Comparison of ENCODE assay signal across 17 cellular contexts in the genomic region with DNA sequence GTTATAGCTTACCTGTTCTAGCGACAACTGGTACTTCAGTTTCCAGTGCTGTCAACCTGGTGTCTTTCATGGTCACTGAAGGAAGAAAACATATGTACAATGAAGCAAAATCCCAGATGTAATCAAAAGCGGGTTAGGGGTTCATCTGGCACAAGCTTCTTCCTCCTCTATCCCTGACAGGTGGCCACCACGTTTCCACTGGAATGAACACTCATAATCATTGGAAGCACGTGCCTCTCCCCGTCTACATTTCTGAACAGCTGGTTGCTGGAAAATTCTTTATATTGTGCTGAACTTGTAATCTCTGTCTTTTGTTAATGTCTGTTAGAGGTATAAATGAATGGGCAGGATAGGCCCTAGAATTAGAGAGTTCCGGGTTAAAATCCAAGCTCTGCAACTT. TPM values are rescaled to one million over a fixed set of nuclear protein-coding genes. Genes with fewer than 3 reads are reported as not detected.
DNase-seq lines count a peak whose midpoint lies in the region; ATAC-seq and TF ChIP-seq lines count a peak whose summit lies in the region.
"Had no signal": no experiment of that assay in that cellular context is flagged by ENCODE, and none has a peak within 500 bp of the region (broad histone marks: within the 10 kb centered on the region; RNA-seq: fewer than 3 reads in every experiment).

No MANE protein-coding gene starts in this region.

- H3K9me3 ChIP-seq in endocrine pancreas (ENCODE audit: control insufficient read depth, low read length) = no peaks in the 10 kb centered on the region
- H3K9me3 ChIP-seq: BE2C had no signal

- intact Hi-C loops in Calu3 (cut with micrococcal nuclease; ENCODE audit: unreplicated experiment) = no loop called here

- peak overlapping the region; percentile 34 for H3K9ac ChIP-seq in endocrine pancreas (ENCODE audit: control insufficient read depth, insufficient read depth, low read length)

- CTCF ChIA-PET in Calu3 (lab: Charles Lee) = no interaction called here

- no peak overlapping the region for H3K4me3 ChIP-seq in endocrine pancreas (ENCODE audit: control insufficient read depth, insufficient read depth, low read length)

- no peak overlapping the region for H3K4me3 Mint-ChIP-seq in Calu3 (ENCODE audit: low read depth, unreplicated experiment)
- H3K4me3 Mint-ChIP-seq: CD8-positive, alpha-beta memory T cell; H9 had no signal

- TF ChIP-seq CTCF in Calu3 (IDR thresholded peaks at IDR 0.05; ENCODE audit: unreplicated experiment) = no peak

- no peaks in the 10 kb centered on the region for H3K36me3 Mint-ChIP-seq in Calu3 (ENCODE audit: insufficient read depth, unreplicated experiment)

- H3K27me3 Mint-ChIP-seq in Calu3 (ENCODE audit: unreplicated experiment) = no peaks in the 10 kb centered on the region
- H3K27me3 Mint-ChIP-seq: CD4-positive, CD25-positive, alpha-beta regulatory T cell; CD8-positive, alpha-beta memory T cell had no signal

- no peaks in the 10 kb centered on the region for H3K9me3 Mint-ChIP-seq in Calu3 (ENCODE audit: low read depth, unreplicated experiment)
- H3K9me3 Mint-ChIP-seq: CD8-positive, alpha-beta memory T cell; H9 had no signal

- DNase-seq in NCI-H2171 (lab: John Stamatoyannopoulos, UW) (peak; percentile 85), NCI-H82 (lab: John Stamatoyannopoulos, UW) (peak; percentile 58), NCI-H69 (lab: John Stamatoyannopoulos, UW) (no peak), Calu3 (no peak)
- DNase-seq: ACHN; BE2C; C1 segment of cervical spinal cord; CD4-positive, CD25-positive, alpha-beta regulatory T cell; CD8-positive, alpha-beta memory T cell; COR-L47; GDM1; H9 had no signal

- no peak overlapping the region for H3K27ac Mint-ChIP-seq in Calu3 (ENCODE audit: unreplicated experiment)
- H3K27ac Mint-ChIP-seq: CD4-positive, CD25-positive, alpha-beta regulatory T cell had no signal

- no peaks in the 10 kb centered on the region for H3K36me3 ChIP-seq in endocrine pancreas (ENCODE audit: control insufficient read depth, insufficient read depth, low read length)
- H3K36me3 ChIP-seq: BE2C had no signal

- no peaks in the 10 kb centered on the region for H3K27me3 ChIP-seq in endocrine pancreas (ENCODE audit: control insufficient read depth, insufficient read depth, low read length)
- H3K27me3 ChIP-seq: BE2C had no signal

- peaks cover 6% of the 10 kb centered on the region for H3K4me1 ChIP-seq in endocrine pancreas (ENCODE audit: control insufficient read depth, insufficient read depth, low read length)
- H3K4me1 ChIP-seq: BE2C had no signal

- no peaks in the 10 kb centered on the region for H3K4me1 Mint-ChIP-seq in Calu3 (ENCODE audit: low read depth, unreplicated experiment)

- no TSS peak for BruUV-seq in Calu3 (replicated peaks; lab: Mats Ljungman, UMichigan)

- ATAC-seq in GM21786 (IDR thresholded peaks at IDR 0.05; ENCODE audit: unreplicated experiment) (no peak), HG02970 (IDR thresholded peaks at IDR 0.05; ENCODE audit: low FRiP score, unreplicated experiment) (no peak)

RNA-seq across cellular contexts. Expression of gene TSC1, which starts 9.4 kb away (rescaled TPM):
- total RNA-seq in Calu3 (2022) = 31.7 and 35.9 TPM in 2 replicates

RNA-seq across cellular contexts. Expression of gene GFI1B, which starts 43.5 kb away (rescaled TPM):
- not detected in 2 replicates for total RNA-seq in Calu3 (2022)
- total RNA-seq: CD8-positive, alpha-beta memory T cell; Daoy; H9; HT1080 had no signal

RNA-seq across cellular contexts. Expression of gene SPACA9, which starts 56.3 kb away (rescaled TPM):
- total RNA-seq in Calu3 (2022) = 2.2 and 2.5 TPM in 2 replicates

RNA-seq across cellular contexts. Expression of gene AK8, which starts 56.9 kb away (rescaled TPM):
- total RNA-seq in Calu3 (2022) = 1.4 TPM in 2 replicates
- total RNA-seq: CD4-positive, CD25-positive, alpha-beta regulatory T cell; CD8-positive, alpha-beta memory T cell; HT1080 had no signal

Comparison
In these comparisons a context has a peak if more than half of its experiments do, and no peak if none do; other contexts are left out.
1. DNase-seq: peak in NCI-H2171 (single experiment) and NCI-H82 (single experiment); none in NCI-H69 (single experiment) and Calu3 (single experiment).